ENCODE assay signal across 21 cellular contexts in genomic region chr6:21883929-21884328, GRCh38.
DNase-seq lines count a peak whose midpoint lies in the region; TF ChIP-seq lines count a peak whose summit lies in the region.
"Had no signal": no experiment of that assay in that cellular context is flagged by ENCODE, and none has a peak within 500 bp of the region (broad histone marks: within the 10 kb centered on the region; RNA-seq: fewer than 3 reads in every experiment).

No MANE protein-coding gene starts in this region.

- H3K23ac ChIP-seq in mesendoderm (ENCODE audit: low read length): no peak overlapping the region

- WGBS in mesendoderm (ENCODE audit: extremely low coverage, insufficient coverage, low lambda C conversion rate): no CpG with 5 or more reads among the region's 4 CpGs

- TF ChIP-seq CTCF in Loucy (conservative IDR thresholded peaks at IDR 0.05; ENCODE audit: low read length): no peak
- no peak for TF ChIP-seq CTCF in chondrocyte (IDR thresholded peaks at IDR 0.05)

- H3K18ac ChIP-seq in mesendoderm (ENCODE audit: low read length): no peak overlapping the region

- H3K27me3 ChIP-seq in Loucy (ENCODE audit: insufficient read depth, low read length, poor library complexity, severe bottlenecking) (no peaks in the 10 kb centered on the region), rectal smooth muscle tissue (ENCODE audit: control insufficient read depth, insufficient read depth, low read length) (no peaks in the 10 kb centered on the region), mesendoderm (ENCODE audit: insufficient read depth, low read length, poor library complexity) (no peaks in the 10 kb centered on the region)
- H3K27me3 ChIP-seq: adrenal gland; BLaER1 treated with 17β-estradiol and CSF1 and Interleukin-3, amounts not matched to agents 10 nM and 100 nM; sigmoid colon; vagina had no signal

- H4K8ac ChIP-seq in mesendoderm (ENCODE audit: low read depth, low read length): no peak overlapping the region

- H2BK15ac ChIP-seq in mesendoderm (replicated peaks; ENCODE audit: low read depth): no peak overlapping the region

- H2AK5ac ChIP-seq in mesendoderm (ENCODE audit: low read length): no peak overlapping the region

- H3K9me2 ChIP-seq in Loucy (replicated peaks; ENCODE audit: low read depth, low read length): no peaks in the 10 kb centered on the region

- peak overlapping the region; percentile 27 for H3K4me3 Mint-ChIP-seq in activated CD4-positive, alpha-beta T cell treated with anti-CD3 and anti-CD28 coated beads, Interleukin-2, amount 10 ng/mL, durations not matched to agents 24 days and 14 days
- H3K4me3 Mint-ChIP-seq in chondrocyte (ENCODE audit: unreplicated experiment): no peak overlapping the region
- H3K4me3 Mint-ChIP-seq: endodermal cell; GM23338; naive thymus-derived CD8-positive, alpha-beta T cell had no signal

- H2BK5ac ChIP-seq in mesendoderm (ENCODE audit: low read length): no peak overlapping the region

- H3K9me3 Mint-ChIP-seq in activated CD4-positive, alpha-beta T cell treated with anti-CD3 and anti-CD28 coated beads, Interleukin-2, amount 10 ng/mL, durations not matched to agents 24 days and 14 days: peaks cover 14% of the 10 kb centered on the region
- H3K9me3 Mint-ChIP-seq in chondrocyte (ENCODE audit: low read depth): peaks cover 11% of the 10 kb centered on the region
- H3K9me3 Mint-ChIP-seq: GM23338 had no signal

- peaks cover 11% of the 10 kb centered on the region for H3K4me1 Mint-ChIP-seq in activated CD4-positive, alpha-beta T cell treated with anti-CD3 and anti-CD28 coated beads, Interleukin-2, amount 10 ng/mL, durations not matched to agents 24 days and 14 days
- H3K4me1 Mint-ChIP-seq in chondrocyte (ENCODE audit: low read depth): peaks cover 26% of the 10 kb centered on the region
- H3K4me1 Mint-ChIP-seq: GM23338 had no signal

- no peaks in the 10 kb centered on the region for H3K27me3 Mint-ChIP-seq in activated CD4-positive, alpha-beta T cell treated with anti-CD3 and anti-CD28 coated beads, Interleukin-2, amount 10 ng/mL, durations not matched to agents 24 days and 14 days
- no peaks in the 10 kb centered on the region for H3K27me3 Mint-ChIP-seq in chondrocyte (ENCODE audit: low read depth)
- H3K27me3 Mint-ChIP-seq: naive thymus-derived CD8-positive, alpha-beta T cell had no signal

- H2BK120ac ChIP-seq in mesendoderm (ENCODE audit: low read depth, low read length): no peak overlapping the region

- H4K5ac ChIP-seq in mesendoderm (ENCODE audit: low read length): no peak overlapping the region

- H3K36me3 ChIP-seq in Loucy (ENCODE audit: insufficient read depth, low read length) (peaks cover 49% of the 10 kb centered on the region; the same call in 1 of the 2 replicates), rectal smooth muscle tissue (ENCODE audit: control insufficient read depth, insufficient read depth, low read length) (no peaks in the 10 kb centered on the region), mesendoderm (ENCODE audit: control insufficient read depth, insufficient read depth, low read length) (no peaks in the 10 kb centered on the region)
- H3K36me3 ChIP-seq: adrenal gland; BLaER1 treated with 17β-estradiol and CSF1 and Interleukin-3, amounts not matched to agents 10 nM and 100 nM; sigmoid colon; vagina had no signal

- H3K9me3 ChIP-seq in Loucy (ENCODE audit: insufficient read depth, low read depth, low read length): no peaks in the 10 kb centered on the region
- H3K9me3 ChIP-seq: adrenal gland, sigmoid colon, vagina had no signal

- H4K20me1 ChIP-seq in Loucy (ENCODE audit: insufficient read depth, low read length, poor library complexity, severe bottlenecking): peaks cover 23% of the 10 kb centered on the region
- H4K20me1 ChIP-seq: BLaER1 treated with 17β-estradiol and CSF1 and Interleukin-3, amounts not matched to agents 10 nM and 100 nM had no signal

- DNase-seq in activated CD4-positive, alpha-beta T cell treated with anti-CD3 and anti-CD28 coated beads, Interleukin-2, amount 10 ng/mL, durations not matched to agents 24 days and 14 days: no peak
- DNase-seq in activated CD4-positive, alpha-beta T cell treated with anti-CD3 and anti-CD28 coated beads for 4 hours: no peak
- DNase-seq in chondrocyte (ENCODE audit: low spot score) (no peak), mesendoderm (no peak), NCI-H2029 (lab: John Stamatoyannopoulos, UW) (no peak)
- no peak for DNase-seq in activated effector memory CD4-positive, alpha-beta T cell treated with anti-CD3 and anti-CD28 coated beads, Interleukin-2, amount 50 U/mL, for 16 hours
- DNase-seq: activated CD4-positive, alpha-beta T cell treated with anti-CD3 and anti-CD28 coated beads, Interleukin-2, amount 50 U/mL, for 48 hours; activated naive CD4-positive, alpha-beta T cell; activated T-cell treated with anti-CD3 and anti-CD28 coated beads for 4 hours; adrenal gland; cortex of kidney; endodermal cell; NCI-H1436; sigmoid colon had no signal

- no peak overlapping the region for H3K56ac ChIP-seq in mesendoderm (ENCODE audit: low read length)

- H3K4me1 ChIP-seq in Loucy (ENCODE audit: insufficient read depth, low read length, poor library complexity, severe bottlenecking): peaks cover 27% of the 10 kb centered on the region
- H3K4me1 ChIP-seq in rectal smooth muscle tissue (ENCODE audit: control insufficient read depth, insufficient read depth, low read length): peaks cover 25% of the 10 kb centered on the region
- peaks cover 5% of the 10 kb centered on the region for H3K4me1 ChIP-seq in mesendoderm (ENCODE audit: control insufficient read depth, low read depth, low read length)
- H3K4me1 ChIP-seq: adrenal gland; BLaER1 treated with 17β-estradiol and CSF1 and Interleukin-3, amounts not matched to agents 10 nM and 100 nM had no signal

- H3F3A ChIP-seq in Loucy (ENCODE audit: low read depth): no peaks in the 10 kb centered on the region

- intact Hi-C loops in activated CD4-positive, alpha-beta T cell treated with anti-CD3 and anti-CD28 coated beads, Interleukin-2, amount 10 ng/mL, durations not matched to agents 24 days and 14 days (cut with micrococcal nuclease): no loop called here

- H3K4me3 ChIP-seq in Loucy (ENCODE audit: low read length, poor library complexity, severe bottlenecking): no peak overlapping the region
- H3K4me3 ChIP-seq in rectal smooth muscle tissue (ENCODE audit: low read length): no peak overlapping the region
- no peak overlapping the region for H3K4me3 ChIP-seq in mesendoderm (ENCODE audit: low read length)
- H3K4me3 ChIP-seq: adrenal gland; BLaER1 treated with 17β-estradiol and CSF1 and Interleukin-3, amounts not matched to agents 10 nM and 100 nM; GM23338; sigmoid colon; vagina had no signal

- no peak overlapping the region for H2AFZ ChIP-seq in Loucy (ENCODE audit: low read length)
- H2AFZ ChIP-seq: GM23338, parathyroid adenoma had no signal

- H3K27ac Mint-ChIP-seq in activated CD4-positive, alpha-beta T cell treated with anti-CD3 and anti-CD28 coated beads, Interleukin-2, amount 10 ng/mL, durations not matched to agents 24 days and 14 days: peak overlapping the region; percentile 17
- peak overlapping the region; percentile 33 for H3K27ac Mint-ChIP-seq in chondrocyte (ENCODE audit: unreplicated experiment)
- H3K27ac Mint-ChIP-seq: GM23338 had no signal

- H3K36me3 Mint-ChIP-seq in activated CD4-positive, alpha-beta T cell treated with anti-CD3 and anti-CD28 coated beads, Interleukin-2, amount 10 ng/mL, durations not matched to agents 24 days and 14 days (ENCODE audit: low read depth): peaks cover 8% of the 10 kb centered on the region
- H3K36me3 Mint-ChIP-seq in chondrocyte (ENCODE audit: low read depth): peaks cover 4% of the 10 kb centered on the region
- H3K36me3 Mint-ChIP-seq: naive thymus-derived CD8-positive, alpha-beta T cell had no signal

- H3K9ac ChIP-seq in Loucy (ENCODE audit: low read depth, low read length, poor library complexity, severe bottlenecking): no peak overlapping the region
- no peak overlapping the region for H3K9ac ChIP-seq in rectal smooth muscle tissue (ENCODE audit: low read length)
- H3K9ac ChIP-seq in mesendoderm (ENCODE audit: low read length): no peak overlapping the region
- H3K9ac ChIP-seq: BLaER1 treated with 17β-estradiol and CSF1 and Interleukin-3, amounts not matched to agents 10 nM and 100 nM; parathyroid adenoma had no signal

- H3K79me1 ChIP-seq in mesendoderm (ENCODE audit: low read length): peaks cover 17% of the 10 kb centered on the region

- H3K27ac ChIP-seq in rectal smooth muscle tissue (ENCODE audit: low read depth, low read length): peak overlapping the region; percentile 6
- no peak overlapping the region for H3K27ac ChIP-seq in mesendoderm (ENCODE audit: low read depth, low read length)
- H3K27ac ChIP-seq: adrenal gland; BLaER1 treated with 17β-estradiol and CSF1 and Interleukin-3, amounts not matched to agents 10 nM and 100 nM; parathyroid adenoma; vagina had no signal

- H3K4me2 ChIP-seq in Loucy (ENCODE audit: low read depth, low read length, poor library complexity, severe bottlenecking) (peak overlapping the region; percentile 45), mesendoderm (ENCODE audit: low read length) (no peak overlapping the region)
- H3K4me2 ChIP-seq: BLaER1 treated with 17β-estradiol and CSF1 and Interleukin-3, amounts not matched to agents 10 nM and 100 nM; GM23338 had no signal

- H3K79me2 ChIP-seq in Loucy (ENCODE audit: insufficient read depth, low read length) (peaks cover 68% of the 10 kb centered on the region), mesendoderm (ENCODE audit: control insufficient read depth, insufficient read depth, low read length) (peaks cover 8% of the 10 kb centered on the region)
- H3K79me2 ChIP-seq: parathyroid adenoma had no signal

- H3K4ac ChIP-seq in mesendoderm (ENCODE audit: low read depth, low read length): no peak overlapping the region
